Comparison of ENCODE assay signal across 19 cellular contexts in the genomic region with DNA sequence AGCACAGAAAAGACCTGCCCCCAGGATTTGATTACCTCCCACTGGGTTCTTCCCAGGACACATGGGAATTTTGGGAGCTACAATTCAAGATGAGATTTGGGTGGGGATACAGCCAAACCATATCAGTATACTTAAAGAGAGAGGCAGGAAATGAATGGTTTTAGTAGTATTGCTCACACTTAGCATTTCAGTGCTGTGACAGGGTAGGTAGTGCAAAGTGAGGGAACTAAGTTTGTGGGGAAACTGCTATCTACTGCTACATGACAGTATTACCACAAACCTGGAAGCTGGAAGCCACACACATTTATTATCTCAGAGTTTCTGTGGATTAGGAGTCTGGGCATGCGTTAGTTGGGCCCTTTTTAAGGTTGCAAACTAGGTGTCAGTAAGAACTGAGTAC.
"Had no signal": no experiment of that assay in that cellular context is flagged by ENCODE, and none has a peak within 500 bp of the region (broad histone marks: within the 10 kb centered on the region; RNA-seq: fewer than 3 reads in every experiment).

No MANE protein-coding gene starts in this region.

- H3K4me1 ChIP-seq: foreskin keratinocyte, pancreas, testis had no signal

- H3K27me3 Mint-ChIP-seq: memory B cell; stimulated activated naive CD8-positive, alpha-beta T cell treated with anti-CD3 and anti-CD28 coated beads, Interleukin-15, Interleukin-2, amounts not matched to agents 100 ng/mL and 50 ng/mL, for 24 hours had no signal

- H3K27ac ChIP-seq: foreskin keratinocyte, left ventricle myocardium inferior, lower lobe of right lung, pancreas, testis, tibial nerve had no signal

- DNase-seq: erythroblast; foreskin keratinocyte; left cardiac atrium; left ventricle myocardium inferior; lower lobe of right lung; midbrain; occipital lobe; pancreas; right cardiac atrium; small intestine; stimulated activated CD4-positive, alpha-beta T cell treated with anti-CD3 and anti-CD28 coated beads, Interleukin-12 subunit alpha, Interleukin-12 subunit beta, amount 100 ng/mL, for 4 hours; testis had no signal

- ATAC-seq: foreskin keratinocyte, left cardiac atrium, lower lobe of right lung, pancreas, right cardiac atrium had no signal

- H3K27me3 ChIP-seq: pancreas, testis, tibial nerve had no signal

- H3K27ac Mint-ChIP-seq: dendritic cell treated with granulocyte-macrophage colony-stimulating factor and Interleukin-4, amounts not matched to agents 40 ng/mL and 50 ng/mL, for 4 days; immature natural killer cell; memory B cell; nephron; progenitor cell of endocrine pancreas; stimulated activated naive CD8-positive, alpha-beta T cell treated with anti-CD3 and anti-CD28 coated beads, Interleukin-15, Interleukin-2, amounts not matched to agents 100 ng/mL and 50 ng/mL, for 24 hours had no signal

- H3K4me3 Mint-ChIP-seq: dendritic cell treated with granulocyte-macrophage colony-stimulating factor and Interleukin-4, amounts not matched to agents 40 ng/mL and 50 ng/mL, for 4 days; memory B cell; nephron; stimulated activated naive CD8-positive, alpha-beta T cell treated with anti-CD3 and anti-CD28 coated beads, Interleukin-15, Interleukin-2, amounts not matched to agents 100 ng/mL and 50 ng/mL, for 24 hours had no signal

- H3K9me3 ChIP-seq: lower lobe of right lung, pancreas, testis, tibial nerve had no signal

- H3K4me3 ChIP-seq: left ventricle myocardium inferior, lower lobe of right lung, pancreas, testis, tibial nerve had no signal

- H3K36me3 ChIP-seq: left ventricle myocardium inferior, lower lobe of right lung, pancreas, tibial nerve had no signal
